In the genomic region with DNA sequence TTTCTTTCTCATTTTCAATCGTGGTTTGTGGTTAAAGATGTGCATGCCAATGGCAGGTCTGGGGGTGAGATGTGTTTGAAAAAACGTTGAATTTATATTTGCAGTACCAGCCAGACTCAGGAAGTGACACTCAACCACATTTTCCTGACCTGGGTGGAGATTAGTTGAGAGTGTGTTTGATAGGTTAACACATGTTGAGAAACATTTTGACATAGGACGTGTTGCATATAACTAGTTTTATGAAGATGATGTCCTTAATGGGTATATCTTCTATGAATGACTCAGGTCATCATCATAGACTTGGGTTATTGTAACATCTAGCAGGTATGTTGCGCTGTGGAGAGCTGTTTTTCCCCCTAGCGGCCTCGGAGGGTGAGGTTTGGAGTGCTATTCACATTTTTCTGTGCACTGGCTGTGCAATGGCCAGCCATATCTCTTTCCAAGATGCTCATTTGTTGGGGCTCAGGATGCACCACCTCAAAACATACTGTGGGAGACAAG, we compare ENCODE assay signal across 8 cellular contexts. TPM values are rescaled to one million over a fixed set of nuclear protein-coding genes. Genes with fewer than 3 reads are reported as not detected.
A peak's percentile ranks its signal among the peaks of the same experiment; 100 is the strongest.
DNase-seq lines count a peak whose midpoint lies in the region; ATAC-seq and TF ChIP-seq lines count a peak whose summit lies in the region.

No MANE protein-coding gene starts in this region.

- H3K9me3 Mint-ChIP-seq in T-helper 1 cell treated with Interleukin-12 subunit alpha and Interleukin-12 subunit beta and Interleukin-4 antibody, amounts not matched to agents 30 μg/mL and 1 μg/mL, for 36 hours = peaks cover 7% of the 10 kb centered on the region

- H3K4me3 ChIP-seq in AG04450 (ENCODE audit: low read depth, low read length) = no peak overlapping the region

- H3K9me3 ChIP-seq in AG04450 (ENCODE audit: control insufficient read depth, insufficient read depth, low read length) = no peaks in the 10 kb centered on the region

- no peaks in the 10 kb centered on the region for H3K27me3 ChIP-seq in AG04450 (ENCODE audit: control insufficient read depth, insufficient read depth, low read length)

- DNase-seq in AG04450 (ENCODE audit: low read depth, low spot score) (no peak), amniotic epithelial cell (ENCODE audit: low read depth) (peak; percentile 99), NCI-H446 (lab: John Stamatoyannopoulos, UW) (no peak), medulla oblongata (ENCODE audit: extremely low spot score) (no peak)
- peak; percentile 82 for DNase-seq in stimulated activated CD4-positive, alpha-beta T cell treated with anti-CD3 and anti-CD28 coated beads, Interleukin-1b, Interleukin-23, amount 100 ng/mL, for 48 hours

- CTCF ChIA-PET in AG04450 (lab: Charles Lee) = interaction anchor here (1.0 to 1.2 kb wide), 3 partner anchors 25 to 53 kb away, joined by 3 to 5 read pairs (median 5); no protein-coding TSS in a partner anchor

- peak overlapping the region; percentile 99 for H3K27ac Mint-ChIP-seq in T-helper 1 cell treated with Interleukin-12 subunit alpha and Interleukin-12 subunit beta and Interleukin-4 antibody, amounts not matched to agents 30 μg/mL and 1 μg/mL, for 36 hours

- H3K4me3 Mint-ChIP-seq in T-helper 1 cell treated with Interleukin-12 subunit alpha and Interleukin-12 subunit beta and Interleukin-4 antibody, amounts not matched to agents 30 μg/mL and 1 μg/mL, for 36 hours = peak overlapping the region; percentile 86

- POLR2A ChIA-PET in AG04450 (lab: Yijun Ruan, JAX) = no interaction called here

- H3K36me3 Mint-ChIP-seq in T-helper 1 cell treated with Interleukin-12 subunit alpha and Interleukin-12 subunit beta and Interleukin-4 antibody, amounts not matched to agents 30 μg/mL and 1 μg/mL, for 36 hours (ENCODE audit: low read depth) = peaks cover 1% of the 10 kb centered on the region

- H3K27me3 Mint-ChIP-seq in T-helper 1 cell treated with Interleukin-12 subunit alpha and Interleukin-12 subunit beta and Interleukin-4 antibody, amounts not matched to agents 30 μg/mL and 1 μg/mL, for 36 hours (ENCODE audit: low read depth) = no peaks in the 10 kb centered on the region

- H3K27ac ChIP-seq in AG04450 (ENCODE audit: low read depth, low read length) = no peak overlapping the region

- peak; percentile 48 for TF ChIP-seq CTCF in AG04450 (IDR thresholded peaks at IDR 0.05; ENCODE audit: low read depth, low read length)

- H3K4me1 Mint-ChIP-seq in T-helper 1 cell treated with Interleukin-12 subunit alpha and Interleukin-12 subunit beta and Interleukin-4 antibody, amounts not matched to agents 30 μg/mL and 1 μg/mL, for 36 hours (ENCODE audit: low read depth) = peaks cover 48% of the 10 kb centered on the region

- ATAC-seq in GM19395 (IDR thresholded peaks at IDR 0.05; ENCODE audit: unreplicated experiment) (peak; percentile 90), HG03439 (IDR thresholded peaks at IDR 0.05; ENCODE audit: unreplicated experiment) (peak; percentile 87)

RNA-seq across cellular contexts. Expression of gene CD38, which starts 21.7 kb away (rescaled TPM):
- 0.02 TPM in 1 of 2 replicates, not detected in the other for polyA plus RNA-seq in AG04450 (2011; rRNA removed)
- polyA minus RNA-seq in AG04450 (2011; rRNA and poly(A)+ RNA removed) = 0.09 TPM in 1 of 2 replicates, not detected in the other

RNA-seq across cellular contexts. Expression of gene BST1, which starts 53.5 kb away (rescaled TPM):
- 23.7 and 27.6 TPM in 2 replicates for polyA plus RNA-seq in AG04450 (2011; rRNA removed)
- polyA minus RNA-seq in AG04450 (2011; rRNA and poly(A)+ RNA removed) = 5.7 and 6.9 TPM in 2 replicates

Comparison
In these comparisons a context has a peak if more than half of its experiments do, and no peak if none do; other contexts are left out.
1. DNase-seq: peak in amniotic epithelial cell (single experiment) and stimulated activated CD4-positive, alpha-beta T cell treated with anti-CD3 and anti-CD28 coated beads, Interleukin-1b, Interleukin-23, amount 100 ng/mL, for 48 hours (single experiment); none in AG04450 (single experiment), NCI-H446 (0 of 2) and medulla oblongata (single experiment).